Comparison of ENCODE assay signal across 13 cellular contexts in the genomic region with DNA sequence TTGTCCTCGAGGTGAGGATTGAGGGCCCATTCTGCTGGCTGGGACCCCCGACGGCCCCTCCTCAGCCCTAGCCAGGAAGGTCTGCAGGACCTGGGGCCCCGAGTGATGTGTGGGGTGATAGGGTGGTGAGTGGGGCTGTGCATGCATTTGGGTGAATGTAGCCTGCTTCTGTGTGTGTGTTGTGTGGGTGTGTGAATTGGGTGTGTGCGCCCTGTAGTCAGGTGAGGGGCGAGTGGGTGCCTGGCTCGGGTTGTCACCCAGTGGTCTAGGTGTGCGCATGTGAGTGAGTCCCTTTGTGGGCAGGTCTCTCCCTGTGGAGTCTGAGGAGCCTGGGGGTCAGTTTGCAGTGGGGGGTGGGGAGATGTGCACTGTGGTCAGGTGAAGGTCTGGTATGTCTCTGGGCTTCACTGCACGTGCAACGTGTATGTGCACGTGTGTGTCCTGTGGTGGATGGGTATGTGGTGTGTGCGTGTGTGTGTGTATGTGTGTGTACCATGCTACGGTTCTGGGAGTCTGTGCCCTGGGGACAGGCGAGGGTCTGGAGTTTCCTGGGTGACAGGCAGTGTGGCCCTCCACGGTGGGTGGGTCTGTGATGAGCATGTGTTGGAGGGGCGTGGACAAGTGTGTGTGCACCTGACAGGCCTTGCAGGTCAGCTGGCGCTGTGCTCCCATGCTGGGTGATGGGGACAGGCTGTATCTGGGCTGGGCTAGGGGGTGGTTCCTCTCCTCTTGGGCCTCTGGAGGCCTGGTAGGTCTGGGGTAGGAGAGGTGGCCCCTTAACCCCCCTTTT. TPM values are rescaled to one million over a fixed set of nuclear protein-coding genes. Genes with fewer than 3 reads are reported as not detected.
A peak's percentile ranks its signal among the peaks of the same experiment; 100 is the strongest.
DNase-seq lines count a peak whose midpoint lies in the region; ATAC-seq and TF ChIP-seq lines count a peak whose summit lies in the region.
"Had no signal": no experiment of that assay in that cellular context is flagged by ENCODE, and none has a peak within 500 bp of the region (broad histone marks: within the 10 kb centered on the region; RNA-seq: fewer than 3 reads in every experiment).

No MANE protein-coding gene starts in this region.

- peak overlapping the region; percentile 34 for H3K9ac ChIP-seq in endocrine pancreas (ENCODE audit: control insufficient read depth, insufficient read depth, low read length)

- no peak for ATAC-seq in T-cell (replicated peaks in 1 of 4)
- no peak for ATAC-seq in GM19324 (IDR thresholded peaks at IDR 0.05; ENCODE audit: low FRiP score, unreplicated experiment)

- H3K27ac Mint-ChIP-seq in T-cell (peak overlapping the region in 1 of 2 donors; percentile 31), osteocyte (ENCODE audit: unreplicated experiment) (no peak overlapping the region)

- CTCF ChIA-PET in T-cell (lab: Charles Lee): no interaction called here
- CTCF ChIA-PET in RWPE1 (lab: Yijun Ruan, JAX): no interaction called here

- H3K4me3 ChIP-seq in endocrine pancreas (ENCODE audit: control insufficient read depth, insufficient read depth, low read length): no peak overlapping the region

- H3K4me3 Mint-ChIP-seq in T-cell (peak overlapping the region; percentile 49 to 66 (median 57)), osteocyte (ENCODE audit: unreplicated experiment) (peak overlapping the region; percentile 48)

- POLR2A ChIA-PET in T-cell (lab: Charles Lee) (no interaction called here), RWPE1 (lab: Yijun Ruan, JAX; ENCODE audit: low non-redundant PET) (no interaction called here)

- H3K9me3 Mint-ChIP-seq in T-cell (no peaks in the 10 kb centered on the region), osteocyte (ENCODE audit: unreplicated experiment) (no peaks in the 10 kb centered on the region)

- H3K27ac ChIP-seq in RWPE1: no peak overlapping the region

- H3K4me1 Mint-ChIP-seq in T-cell (peaks cover 28 to 33% (median 29%) of the 10 kb centered on the region in 3 donors), osteocyte (ENCODE audit: unreplicated experiment) (peaks cover 24% of the 10 kb centered on the region)

- H3K27me3 Mint-ChIP-seq in T-cell: peaks cover 12 to 21% of the 10 kb centered on the region in 2 donors
- peaks cover 19% of the 10 kb centered on the region for H3K27me3 Mint-ChIP-seq in osteocyte (ENCODE audit: unreplicated experiment)

- H3K36me3 ChIP-seq in endocrine pancreas (ENCODE audit: control insufficient read depth, insufficient read depth, low read length): no peaks in the 10 kb centered on the region

- peak; percentile 15 for DNase-seq in NCI-H146 (lab: John Stamatoyannopoulos, UW)
- no peak for DNase-seq in NCI-H146 treated with DMSO at 0.1 percent for 48 hours (lab: John Stamatoyannopoulos, UW; ENCODE audit: unreplicated experiment)
- no peak for DNase-seq in T-cell
- DNase-seq in osteocyte (ENCODE audit: extremely low spot score, unreplicated experiment): no peak
- no peak for DNase-seq in activated CD4-positive, CD25-positive, alpha-beta regulatory T cell treated with anti-CD3 and anti-CD28 coated beads, Interleukin-2, amount 50 U/mL, for 72 hours
- no peak for DNase-seq in RWPE1 (ENCODE audit: low spot score)
- DNase-seq: activated CD4-positive, alpha-beta T cell treated with anti-CD3 and anti-CD28 coated beads, Interleukin-2, amount 50 U/mL, for 1 hour; KBM-7; Right ventricle myocardium superior had no signal

- H3K4me1 ChIP-seq in endocrine pancreas (ENCODE audit: control insufficient read depth, insufficient read depth, low read length): no peaks in the 10 kb centered on the region

- H3K36me3 Mint-ChIP-seq in T-cell: no peaks in the 10 kb centered on the region
- no peaks in the 10 kb centered on the region for H3K36me3 Mint-ChIP-seq in osteocyte (ENCODE audit: unreplicated experiment)

- H3K9me3 ChIP-seq in endocrine pancreas (ENCODE audit: control insufficient read depth, low read length): no peaks in the 10 kb centered on the region

- no peaks in the 10 kb centered on the region for H3K27me3 ChIP-seq in endocrine pancreas (ENCODE audit: control insufficient read depth, insufficient read depth, low read length)

- TF ChIP-seq CTCF in osteocyte (IDR thresholded peaks at IDR 0.05) (no peak), RWPE1 (conservative IDR thresholded peaks at IDR 0.05; ENCODE audit: low read depth) (no peak)

RNA-seq across cellular contexts. Expression of a gene that starts 1.0 kb away (rescaled TPM):
- total RNA-seq in T-cell: under 1 TPM in 4 of 5 donors, not detected in 1; 0.19 to 0.33 (median 0.23) TPM
- total RNA-seq in osteocyte: 0.46 and 0.55 TPM in 2 replicates
- total RNA-seq: A172, pulmonary artery endothelial cell, Right ventricle myocardium superior had no signal

RNA-seq across cellular contexts. Expression of a gene that starts 3.8 kb away (rescaled TPM):
- total RNA-seq in T-cell (10 to 100 TPM; 24.5 to 63.3 (median 56.9) TPM), osteocyte (140 and 146 TPM in 2 replicates)

RNA-seq across cellular contexts. Expression of a gene that starts 14.8 kb away (rescaled TPM):
- total RNA-seq in T-cell: 1 to 10 TPM; 1.9 to 9.9 (median 2.7) TPM
- 3.8 and 5.0 TPM in 2 replicates for total RNA-seq in osteocyte
- total RNA-seq: Right ventricle myocardium superior had no signal

RNA-seq across cellular contexts. Expression of a gene that starts 24.1 kb away (rescaled TPM):
- total RNA-seq in T-cell: 10 to 100 TPM in 2 of 5 donors, 1 to 10 TPM in 3; 2.5 to 14.7 (median 8.7) TPM
- 68.7 and 70.9 TPM in 2 replicates for total RNA-seq in osteocyte
- total RNA-seq: A172, pulmonary artery endothelial cell had no signal

RNA-seq across cellular contexts. Expression of a gene that starts 24.3 kb away (rescaled TPM):
- total RNA-seq in T-cell (10 to 100 TPM; 60.7 to 98.8 (median 95.2) TPM), osteocyte (149 and 150 TPM in 2 replicates)
